In genomic region chr4:145732416-145732815, GRCh38 we compare ENCODE assay signal across 8 cellular contexts. TPM values are rescaled to one million over a fixed set of nuclear protein-coding genes. Genes with fewer than 3 reads are reported as not detected.
DNase-seq lines count a peak whose midpoint lies in the region; ATAC-seq, FAIRE-seq and TF ChIP-seq lines count a peak whose summit lies in the region.

No MANE protein-coding gene starts in this region.

- no peak for TF ChIP-seq POLR2A in transverse colon (IDR thresholded peaks at IDR 0.05)

- H3K36me3 ChIP-seq in astrocyte (ENCODE audit: insufficient read depth, low read length) (no peaks in the 10 kb centered on the region), lower lobe of right lung (no peaks in the 10 kb centered on the region), transverse colon (no peaks in the 10 kb centered on the region)

- H3K4me1 ChIP-seq in astrocyte (ENCODE audit: insufficient read depth, low read length): peaks cover 31% of the 10 kb centered on the region
- peaks cover 57% of the 10 kb centered on the region for H3K4me1 ChIP-seq in lower lobe of right lung
- H3K4me1 ChIP-seq in transverse colon: peaks cover 17 to 62% (median 49%) of the 10 kb centered on the region in 4 donors

- H3K27me3 ChIP-seq in astrocyte (ENCODE audit: insufficient read depth, low read length): no peaks in the 10 kb centered on the region
- H3K27me3 ChIP-seq in lower lobe of right lung (ENCODE audit: low read depth): no peaks in the 10 kb centered on the region
- H3K27me3 ChIP-seq in transverse colon: no peaks in the 10 kb centered on the region

- no peaks in the 10 kb centered on the region for H4K20me1 ChIP-seq in astrocyte (ENCODE audit: insufficient read depth, low read length)

- no peaks in the 10 kb centered on the region for H3K9me3 Mint-ChIP-seq in activated T-cell treated with anti-CD3 and anti-CD28 coated beads, Interleukin-2, amount 50 U/mL, for 72 hours
- no peaks in the 10 kb centered on the region for H3K9me3 Mint-ChIP-seq in astrocyte (ENCODE audit: unreplicated experiment)

- no peak for ATAC-seq in activated T-cell treated with anti-CD3 and anti-CD28 coated beads, Interleukin-2, amount 50 U/mL, for 72 hours (replicated peaks in 1 of 2)
- ATAC-seq in lower lobe of right lung: no peak
- ATAC-seq in GM19455 (IDR thresholded peaks at IDR 0.05; ENCODE audit: unreplicated experiment): no peak

- intact Hi-C loops in lower lobe of right lung (cut with DNase I) (no loop called here), transverse colon (cut with DNase I; ENCODE audit: low total_unique reads) (loop anchor here (10.0 kb wide), 1 partner anchor 202 kb away; the partner anchor contains the start of gene ZNF827)

- no peak for FAIRE-seq in astrocyte (lab: Jason Lieb, UNC)

- H3K27ac ChIP-seq in astrocyte (ENCODE audit: low read depth, low read length) (peak overlapping the region; percentile 92), lower lobe of right lung (peak overlapping the region; percentile 90), transverse colon (peak overlapping the region; percentile 92 to 96 (median 93))

- no peaks in the 10 kb centered on the region for H3K36me3 Mint-ChIP-seq in activated T-cell treated with anti-CD3 and anti-CD28 coated beads, Interleukin-2, amount 50 U/mL, for 72 hours (ENCODE audit: insufficient read depth in 2 of 2)
- no peaks in the 10 kb centered on the region for H3K36me3 Mint-ChIP-seq in astrocyte (ENCODE audit: low read depth, unreplicated experiment)

- peaks cover 25% of the 10 kb centered on the region for H3K27me3 Mint-ChIP-seq in activated T-cell treated with anti-CD3 and anti-CD28 coated beads, Interleukin-2, amount 50 U/mL, for 72 hours (ENCODE audit: low read depth)
- H3K27me3 Mint-ChIP-seq in astrocyte (ENCODE audit: low read depth, unreplicated experiment): no peaks in the 10 kb centered on the region

- H3K9me3 ChIP-seq in astrocyte (ENCODE audit: insufficient read depth, low read depth, low read length): no peaks in the 10 kb centered on the region
- H3K9me3 ChIP-seq in lower lobe of right lung: no peaks in the 10 kb centered on the region
- no peaks in the 10 kb centered on the region for H3K9me3 ChIP-seq in transverse colon

- WGBS in transverse colon (ENCODE audit: low coverage in 1 of 2), 2 donors: 38 to 41% methylated on average over 4 to 10 of the region's 10 CpGs

- peak overlapping the region; percentile 73 for H3K9ac ChIP-seq in astrocyte (ENCODE audit: low read length)

- DNase-seq in activated T-cell treated with anti-CD3 and anti-CD28 coated beads, Interleukin-2, amount 50 U/mL, for 72 hours: no peak
- DNase-seq in activated T-cell treated with anti-CD3 and anti-CD28 coated beads for 4 hours: no peak
- DNase-seq in astrocyte (ENCODE audit: low read depth): no peak
- no peak for DNase-seq in lower lobe of right lung
- peak; percentile 14 for DNase-seq in transverse colon
- no peak for DNase-seq in putamen (ENCODE audit: low spot score)
- no peak for DNase-seq in GM13976 (ENCODE audit: low spot score)

- no peaks in the 10 kb centered on the region for H3K79me2 ChIP-seq in astrocyte (ENCODE audit: insufficient read depth, low read length)

- H3K4me3 Mint-ChIP-seq in activated T-cell treated with anti-CD3 and anti-CD28 coated beads, Interleukin-2, amount 50 U/mL, for 72 hours: peak overlapping the region; percentile 81
- peak overlapping the region; percentile 50 for H3K4me3 Mint-ChIP-seq in astrocyte (ENCODE audit: unreplicated experiment)

- H2AFZ ChIP-seq in astrocyte (ENCODE audit: low read depth, low read length): peak overlapping the region; percentile 59

- peaks cover 25% of the 10 kb centered on the region for H3K4me1 Mint-ChIP-seq in activated T-cell treated with anti-CD3 and anti-CD28 coated beads, Interleukin-2, amount 50 U/mL, for 72 hours (ENCODE audit: low read depth)
- H3K4me1 Mint-ChIP-seq in astrocyte (ENCODE audit: low read depth, unreplicated experiment): peaks cover 47% of the 10 kb centered on the region

- in situ Hi-C loops in transverse colon (cut with MboI; ENCODE audit: low pct_ligation_motif_present in 1 of 4, low pct_unique_long_range_greater_than_20kb in 1 of 4, low sequenced_read_pairs in 3 of 4): no loop called here
- in situ Hi-C loops in GM13976 (cut with MboI; ENCODE audit: low sequenced_read_pairs, unreplicated experiment): no loop called here

- no peak for TF ChIP-seq CTCF in astrocyte (IDR thresholded peaks at IDR 0.05; ENCODE audit: insufficient read depth, low read depth, low read length)
- no peak for TF ChIP-seq CTCF in lower lobe of right lung (IDR thresholded peaks at IDR 0.05)
- TF ChIP-seq CTCF in transverse colon (IDR thresholded peaks at IDR 0.05): no peak
- no peak for TF ChIP-seq CTCF in GM13976 (IDR thresholded peaks at IDR 0.05; ENCODE audit: borderline replicate concordance, control extremely low read depth, extremely low read depth, insufficient read depth, missing control alignments)

- peak overlapping the region; percentile 76 for H3K4me2 ChIP-seq in astrocyte (ENCODE audit: low read length)

- H3K4me3 ChIP-seq in astrocyte (ENCODE audit: insufficient read depth, low read depth, low read length) (peak overlapping the region; percentile 11), lower lobe of right lung (peak overlapping the region; percentile 61), transverse colon (peak overlapping the region; percentile 56 to 87 (median 60))

- no peak overlapping the region for H3K27ac Mint-ChIP-seq in activated T-cell treated with anti-CD3 and anti-CD28 coated beads, Interleukin-2, amount 50 U/mL, for 72 hours
- peak overlapping the region; percentile 94 for H3K27ac Mint-ChIP-seq in astrocyte (ENCODE audit: unreplicated experiment)

- TF ChIP-seq EP300 in transverse colon (IDR thresholded peaks at IDR 0.05; ENCODE audit: low read depth): no peak

RNA-seq across cellular contexts. Expression of gene C4orf51, which starts 52.5 kb away (rescaled TPM):
- total RNA-seq in activated T-cell treated with anti-CD3 and anti-CD28 coated beads, Interleukin-2, amount 50 U/mL, for 72 hours: not detected
- not detected in 2 replicates for total RNA-seq in astrocyte
- not detected for total RNA-seq in lower lobe of right lung
- total RNA-seq in transverse colon: not detected

Comparison
In these comparisons a context has a peak if more than half of its experiments do, and no peak if none do; other contexts are left out.
1. H3K4me3 ChIP-seq: peak in every context shown above with its lines; median percentile 61 in lower lobe of right lung; 60 in transverse colon; 11 in astrocyte.